15 cellular contexts compared by ENCODE assay signal in the genomic region with DNA sequence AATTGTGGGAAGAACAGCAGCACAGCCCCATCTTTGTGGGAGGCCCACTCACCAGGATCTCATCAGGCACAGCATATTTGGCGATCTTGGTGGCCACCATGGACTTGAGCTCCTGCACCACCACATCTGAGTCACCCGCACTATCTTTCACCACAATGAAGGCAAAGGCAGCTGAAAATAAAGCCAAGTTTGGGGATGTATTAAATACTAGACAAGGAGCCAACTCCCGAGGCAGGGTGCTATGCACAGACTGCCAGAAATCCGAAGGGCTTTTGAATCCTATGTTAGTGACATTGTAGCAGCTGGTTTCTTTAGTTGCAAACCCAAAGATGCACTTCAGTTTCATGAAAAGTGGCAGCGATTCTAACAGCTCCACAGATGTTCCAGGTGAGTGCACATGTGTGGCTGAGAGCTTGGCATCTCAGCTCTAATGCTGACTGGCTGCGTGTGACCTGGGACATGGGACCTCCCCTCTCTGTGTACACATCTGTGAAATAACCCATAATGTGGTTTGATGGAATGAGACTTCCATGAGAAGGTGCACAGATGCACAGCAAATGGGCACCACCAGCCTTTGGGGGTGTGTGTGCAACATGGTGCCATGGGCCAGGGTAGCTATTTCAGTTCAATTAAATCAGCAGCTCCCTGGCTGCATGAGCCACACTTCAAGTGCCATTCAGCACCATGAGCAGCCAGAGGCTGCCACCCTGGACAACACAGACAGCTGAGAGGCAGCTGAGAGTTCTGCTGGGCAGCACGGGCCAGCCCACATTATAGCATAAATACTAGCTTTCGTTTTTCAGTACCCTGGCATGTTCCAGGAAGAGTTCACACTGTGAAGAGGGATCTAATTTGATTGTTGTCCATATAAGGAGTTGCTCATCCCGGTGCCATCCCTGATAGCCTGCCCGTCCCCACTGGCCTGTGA. TPM values are rescaled to one million over a fixed set of nuclear protein-coding genes. Genes with fewer than 3 reads are reported as not detected.
DNase-seq lines count a peak whose midpoint lies in the region; ATAC-seq, FAIRE-seq and TF ChIP-seq lines count a peak whose summit lies in the region.
"Had no signal": no experiment of that assay in that cellular context is flagged by ENCODE, and none has a peak within 500 bp of the region (broad histone marks: within the 10 kb centered on the region; RNA-seq: fewer than 3 reads in every experiment).

No MANE protein-coding gene starts in this region.

- no peak overlapping the region for H3K27ac ChIP-seq in upper lobe of right lung
- H3K27ac ChIP-seq: neural progenitor cell had no signal

- H3K27me3 Mint-ChIP-seq in activated T-cell treated with anti-CD3 and anti-CD28 coated beads, Interleukin-2, amount 50 U/mL, for 24 hours: no peaks in the 10 kb centered on the region
- no peaks in the 10 kb centered on the region for H3K27me3 Mint-ChIP-seq in activated T-cell treated with anti-CD3 and anti-CD28 coated beads, Interleukin-2, amount 50 U/mL, for 4 hours (ENCODE audit: low read depth)
- H3K27me3 Mint-ChIP-seq in natural killer cell treated with Interleukin-12 subunit alpha and Interleukin-12 subunit beta and Interleukin-15 and Interleukin-18, amount 100 ng/mL, for 72 hours: no peaks in the 10 kb centered on the region

- no peaks in the 10 kb centered on the region for H3K9me3 ChIP-seq in upper lobe of right lung

- H3K4me3 ChIP-seq in bronchial epithelial cell (ENCODE audit: low read depth, low read length): no peak overlapping the region
- H3K4me3 ChIP-seq in upper lobe of right lung: no peak overlapping the region
- H3K4me3 ChIP-seq: K562, neural progenitor cell had no signal

- no peaks in the 10 kb centered on the region for H3K4me1 ChIP-seq in upper lobe of right lung
- H3K4me1 ChIP-seq: neural progenitor cell had no signal

- H3K9me3 Mint-ChIP-seq in activated T-cell treated with anti-CD3 and anti-CD28 coated beads, Interleukin-2, amount 50 U/mL, for 24 hours: no peaks in the 10 kb centered on the region
- H3K9me3 Mint-ChIP-seq in activated T-cell treated with anti-CD3 and anti-CD28 coated beads, Interleukin-2, amount 50 U/mL, for 4 hours: no peaks in the 10 kb centered on the region
- no peaks in the 10 kb centered on the region for H3K9me3 Mint-ChIP-seq in natural killer cell treated with Interleukin-12 subunit alpha and Interleukin-12 subunit beta and Interleukin-15 and Interleukin-18, amount 100 ng/mL, for 72 hours
- H3K9me3 Mint-ChIP-seq: neural progenitor cell had no signal

- TF ChIP-seq CTCF in bronchial epithelial cell (IDR thresholded peaks at IDR 0.05; ENCODE audit: insufficient read depth, low read length, severe bottlenecking): no peak
- TF ChIP-seq CTCF in upper lobe of right lung (IDR thresholded peaks at IDR 0.05): no peak

- H3K27ac Mint-ChIP-seq in activated T-cell treated with anti-CD3 and anti-CD28 coated beads, Interleukin-2, amount 50 U/mL, for 24 hours: no peak overlapping the region
- H3K27ac Mint-ChIP-seq in natural killer cell treated with Interleukin-12 subunit alpha and Interleukin-12 subunit beta and Interleukin-15 and Interleukin-18, amount 100 ng/mL, for 72 hours: no peak overlapping the region
- H3K27ac Mint-ChIP-seq: neural progenitor cell had no signal

- H3K27me3 ChIP-seq in bronchial epithelial cell (ENCODE audit: control insufficient read depth, insufficient read depth, low read length): no peaks in the 10 kb centered on the region
- no peaks in the 10 kb centered on the region for H3K27me3 ChIP-seq in upper lobe of right lung
- H3K27me3 ChIP-seq: neural progenitor cell had no signal

- no peak overlapping the region for H3K4me3 Mint-ChIP-seq in activated T-cell treated with anti-CD3 and anti-CD28 coated beads, Interleukin-2, amount 50 U/mL, for 24 hours
- no peak overlapping the region for H3K4me3 Mint-ChIP-seq in activated T-cell treated with anti-CD3 and anti-CD28 coated beads, Interleukin-2, amount 50 U/mL, for 4 hours
- H3K4me3 Mint-ChIP-seq in natural killer cell treated with Interleukin-12 subunit alpha and Interleukin-12 subunit beta and Interleukin-15 and Interleukin-18, amount 100 ng/mL, for 72 hours: no peak overlapping the region
- H3K4me3 Mint-ChIP-seq: neural progenitor cell had no signal

- peak; percentile 70 for FAIRE-seq in bronchial epithelial cell (lab: Jason Lieb, UNC)
- FAIRE-seq: frontal cortex, K562 had no signal

- DNase-seq in activated T-cell treated with anti-CD3 and anti-CD28 coated beads, Interleukin-2, amount 50 U/mL, for 24 hours: peak; percentile 12
- no peak for DNase-seq in activated T-cell treated with anti-CD3 and anti-CD28 coated beads, Interleukin-2, amount 50 U/mL, for 4 hours
- no peak for DNase-seq in bronchial epithelial cell (ENCODE audit: low read depth)
- peak; percentile 19 for DNase-seq in kidney tubule cell (ENCODE audit: low spot score)
- DNase-seq in upper lobe of right lung: peak; percentile 23
- DNase-seq in natural killer cell treated with Interleukin-12 subunit alpha and Interleukin-12 subunit beta and Interleukin-15 and Interleukin-18, amount 100 ng/mL, for 72 hours (ENCODE audit: low spot score): no peak
- DNase-seq: ACHN; NCI-H226; stimulated activated CD4-positive, alpha-beta T cell treated with anti-CD3 and anti-CD28 coated beads, Interleukin-12 subunit alpha, Interleukin-12 subunit beta, amount 100 ng/mL, for 4 hours had no signal

- no peaks in the 10 kb centered on the region for H3K4me1 Mint-ChIP-seq in activated T-cell treated with anti-CD3 and anti-CD28 coated beads, Interleukin-2, amount 50 U/mL, for 24 hours (ENCODE audit: low read depth)
- no peaks in the 10 kb centered on the region for H3K4me1 Mint-ChIP-seq in activated T-cell treated with anti-CD3 and anti-CD28 coated beads, Interleukin-2, amount 50 U/mL, for 4 hours (ENCODE audit: low read depth)
- H3K4me1 Mint-ChIP-seq in natural killer cell treated with Interleukin-12 subunit alpha and Interleukin-12 subunit beta and Interleukin-15 and Interleukin-18, amount 100 ng/mL, for 72 hours (ENCODE audit: low read depth in 2 of 2): no peaks in the 10 kb centered on the region
- H3K4me1 Mint-ChIP-seq: neural progenitor cell had no signal

- H3K36me3 ChIP-seq in bronchial epithelial cell (ENCODE audit: control insufficient read depth, insufficient read depth, low read length) (no peaks in the 10 kb centered on the region), upper lobe of right lung (peaks cover 89% of the 10 kb centered on the region)
- H3K36me3 ChIP-seq: neural progenitor cell had no signal

- intact Hi-C loops in upper lobe of right lung (cut with DNase I): no loop called here

- H3K36me3 Mint-ChIP-seq in activated T-cell treated with anti-CD3 and anti-CD28 coated beads, Interleukin-2, amount 50 U/mL, for 24 hours (ENCODE audit: low read depth): peaks cover 90% of the 10 kb centered on the region
- peaks cover 43% of the 10 kb centered on the region for H3K36me3 Mint-ChIP-seq in activated T-cell treated with anti-CD3 and anti-CD28 coated beads, Interleukin-2, amount 50 U/mL, for 4 hours (ENCODE audit: insufficient read depth)
- no peaks in the 10 kb centered on the region for H3K36me3 Mint-ChIP-seq in natural killer cell treated with Interleukin-12 subunit alpha and Interleukin-12 subunit beta and Interleukin-15 and Interleukin-18, amount 100 ng/mL, for 72 hours
- H3K36me3 Mint-ChIP-seq: neural progenitor cell had no signal

- no peak for ATAC-seq in activated T-cell treated with anti-CD3 and anti-CD28 coated beads, Interleukin-2, amount 50 U/mL, for 4 hours
- ATAC-seq in upper lobe of right lung (no peak), HG03175 (IDR thresholded peaks at IDR 0.05; ENCODE audit: unreplicated experiment) (no peak), GM21737 (IDR thresholded peaks at IDR 0.05; ENCODE audit: unreplicated experiment) (no peak)
- no peak for ATAC-seq in natural killer cell treated with Interleukin-12 subunit alpha and Interleukin-12 subunit beta and Interleukin-15 and Interleukin-18, amount 100 ng/mL, for 72 hours
- ATAC-seq: K562, left colon had no signal

RNA-seq across cellular contexts. Expression of a gene that starts 16.9 kb away (rescaled TPM):
- 10 to 100 TPM; 58.8 to 61.9 (median 61.4) TPM for total RNA-seq in activated T-cell treated with anti-CD3 and anti-CD28 coated beads, Interleukin-2, amount 50 U/mL, for 4 hours
- 207 and 221 TPM in 2 replicates for total RNA-seq in bronchial epithelial cell
- 73.5 TPM for total RNA-seq in upper lobe of right lung
- 100 to 1,000 TPM; 109 to 206 TPM for total RNA-seq in natural killer cell treated with Interleukin-12 subunit alpha and Interleukin-12 subunit beta and Interleukin-15 and Interleukin-18, amount 100 ng/mL, for 72 hours

RNA-seq across cellular contexts. Expression of a gene that starts 48.5 kb away (rescaled TPM):
- 1 to 10 TPM; 5.4 to 8.8 (median 8.0) TPM for total RNA-seq in activated T-cell treated with anti-CD3 and anti-CD28 coated beads, Interleukin-2, amount 50 U/mL, for 4 hours
- total RNA-seq in bronchial epithelial cell: 0.64 and 1.8 TPM in 2 replicates
- 37.2 TPM for total RNA-seq in upper lobe of right lung
- total RNA-seq in natural killer cell treated with Interleukin-12 subunit alpha and Interleukin-12 subunit beta and Interleukin-15 and Interleukin-18, amount 100 ng/mL, for 72 hours: 1 to 10 TPM; 5.8 to 7.6 TPM

Comparison
In these comparisons a context has a peak if more than half of its experiments do, and no peak if none do; other contexts are left out.
1. DNase-seq: peak in activated T-cell treated with anti-CD3 and anti-CD28 coated beads, Interleukin-2, amount 50 U/mL, for 24 hours (single experiment), kidney tubule cell (single experiment) and upper lobe of right lung (single experiment); none in activated T-cell treated with anti-CD3 and anti-CD28 coated beads, Interleukin-2, amount 50 U/mL, for 4 hours (single experiment), bronchial epithelial cell (single experiment) and natural killer cell treated with Interleukin-12 subunit alpha and Interleukin-12 subunit beta and Interleukin-15 and Interleukin-18, amount 100 ng/mL, for 72 hours (single experiment).